ENCODE assay signal across 31 cellular contexts in the genomic region with DNA sequence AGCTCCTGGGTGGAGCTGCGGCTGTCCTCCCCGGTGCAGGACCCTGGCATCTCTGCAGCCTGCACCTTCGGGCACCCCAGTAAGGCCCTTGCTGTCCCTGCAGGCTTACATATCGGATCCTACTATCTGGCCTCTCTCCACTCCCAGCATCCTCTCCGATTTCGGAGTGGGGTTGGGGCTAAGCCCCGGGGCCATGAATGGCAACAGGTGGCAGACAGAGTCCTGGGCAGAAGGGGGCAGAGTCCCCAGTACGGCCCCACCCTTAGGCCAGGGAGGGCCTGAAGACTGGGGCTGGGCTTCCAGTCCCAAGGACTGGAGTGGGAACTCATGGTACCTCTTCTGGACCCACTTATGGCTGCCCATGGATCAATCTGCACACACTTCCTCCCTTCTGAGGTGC.
"Had no signal": no experiment of that assay in that cellular context is flagged by ENCODE, and none has a peak within 500 bp of the region (broad histone marks: within the 10 kb centered on the region; RNA-seq: fewer than 3 reads in every experiment).

No MANE protein-coding gene starts in this region.

- H3K27ac ChIP-seq: adrenal gland, body of pancreas, esophagus muscularis mucosa, foreskin keratinocyte, gastrocnemius medialis had no signal

- H3K27me3 Mint-ChIP-seq: activated CD4-positive, alpha-beta memory T cell treated with anti-CD3 and anti-CD28 coated beads for 36 hours; activated CD4-positive, alpha-beta T cell treated with anti-CD3 and anti-CD28 coated beads for 36 hours; activated CD4-positive, alpha-beta T cell treated with anti-CD3 and anti-CD28 coated beads, Interleukin-2, amount 10 ng/mL, durations not matched to agents 24 days and 14 days; activated CD8-positive, alpha-beta memory T cell treated with anti-CD3 and anti-CD28 coated beads, Interleukin-2, amount 10 ng/mL, durations not matched to agents 7 days and 5 days; activated naive CD4-positive, alpha-beta T cell treated with anti-CD3 and anti-CD28 coated beads, Interleukin-2, amount 50 U/mL, for 24 hours; activated naive CD8-positive, alpha-beta T cell treated with anti-CD3 and anti-CD28 coated beads for 36 hours; effector memory CD8-positive, alpha-beta T cell had no signal

- H3K4me3 ChIP-seq: adrenal gland, body of pancreas, esophagus muscularis mucosa, gastrocnemius medialis had no signal

- H3K4me1 ChIP-seq: adrenal gland, body of pancreas, esophagus muscularis mucosa, foreskin keratinocyte, gastrocnemius medialis had no signal

- H3K9me3 Mint-ChIP-seq: activated CD4-positive, alpha-beta memory T cell treated with anti-CD3 and anti-CD28 coated beads for 36 hours; activated CD4-positive, alpha-beta T cell treated with anti-CD3 and anti-CD28 coated beads, Interleukin-2, amount 10 ng/mL, durations not matched to agents 24 days and 14 days; activated naive CD4-positive, alpha-beta T cell treated with anti-CD3 and anti-CD28 coated beads for 36 hours; activated naive CD4-positive, alpha-beta T cell treated with anti-CD3 and anti-CD28 coated beads, Interleukin-2, amount 50 U/mL, for 24 hours; activated naive CD8-positive, alpha-beta T cell treated with anti-CD3 and anti-CD28 coated beads for 36 hours; activated naive CD8-positive, alpha-beta T cell treated with anti-CD3 and anti-CD28 coated beads, Interleukin-2, amount 50 U/mL, for 24 hours; activated T-helper 1 cell treated with anti-CD3 and anti-CD28 coated beads, Interleukin-12 subunit alpha, Interleukin-12 subunit beta, Interleukin-2, Interleukin-4 antibody, amounts not matched to agents 30 ng/mL and 10 ng/mL and 1 ng/mL, durations not matched to agents 14 hours and 24 hours and 36 hours; activated T-helper 2 cell treated with anti-CD3 and anti-CD28 coated beads, Interferon-gamma antibody, Interleukin-2, Interleukin-4, amounts not matched to agents 10 μg/mL and 5 μg/mL and 100 μg/mL, durations not matched to agents 14 hours and 24 hours and 36 hours had no signal

- H3K36me3 ChIP-seq: adrenal gland, esophagus muscularis mucosa, gastrocnemius medialis had no signal

- H3K27ac Mint-ChIP-seq: activated CD4-positive, alpha-beta memory T cell treated with anti-CD3 and anti-CD28 coated beads for 36 hours; activated CD4-positive, alpha-beta T cell treated with anti-CD3 and anti-CD28 coated beads for 36 hours; activated CD4-positive, alpha-beta T cell treated with anti-CD3 and anti-CD28 coated beads, Interleukin-2, amount 10 ng/mL, durations not matched to agents 24 days and 14 days; activated CD8-positive, alpha-beta memory T cell treated with anti-CD3 and anti-CD28 coated beads, Interleukin-2, amount 10 ng/mL, durations not matched to agents 7 days and 5 days; activated CD8-positive, alpha-beta T cell treated with anti-CD3 and anti-CD28 coated beads, Interleukin-2, amount 10 ng/mL, durations not matched to agents 7 days and 5 days; activated naive CD4-positive, alpha-beta T cell treated with anti-CD3 and anti-CD28 coated beads for 36 hours; activated naive CD4-positive, alpha-beta T cell treated with anti-CD3 and anti-CD28 coated beads, Interleukin-2, amount 50 U/mL, for 24 hours; activated naive CD8-positive, alpha-beta T cell treated with anti-CD3 and anti-CD28 coated beads for 36 hours; activated naive CD8-positive, alpha-beta T cell treated with anti-CD3 and anti-CD28 coated beads, Interleukin-2, amount 50 U/mL, for 24 hours; activated T-helper 1 cell treated with anti-CD3 and anti-CD28 coated beads, Interleukin-12 subunit alpha, Interleukin-12 subunit beta, Interleukin-2, Interleukin-4 antibody, amounts not matched to agents 30 ng/mL and 10 ng/mL and 1 ng/mL, durations not matched to agents 14 hours and 24 hours and 36 hours; activated T-helper 2 cell treated with anti-CD3 and anti-CD28 coated beads, Interferon-gamma antibody, Interleukin-2, Interleukin-4, amounts not matched to agents 10 μg/mL and 5 μg/mL and 100 μg/mL, durations not matched to agents 14 hours and 24 hours and 36 hours; effector memory CD8-positive, alpha-beta T cell had no signal

- DNase-seq: activated CD4-positive, alpha-beta memory T cell treated with anti-CD3 and anti-CD28 coated beads for 36 hours; activated CD4-positive, alpha-beta T cell treated with anti-CD3 and anti-CD28 coated beads for 36 hours; activated CD4-positive, alpha-beta T cell treated with anti-CD3 and anti-CD28 coated beads, Interleukin-2, amount 10 ng/mL, durations not matched to agents 24 days and 14 days; activated CD4-positive, CD25-positive, alpha-beta regulatory T cell; activated CD4-positive, CD25-positive, alpha-beta regulatory T cell treated with anti-CD3 and anti-CD28 coated beads, Interleukin-2, amount 50 U/mL, for 72 hours; activated CD8-positive, alpha-beta memory T cell treated with anti-CD3 and anti-CD28 coated beads, Interleukin-2, amount 10 ng/mL, durations not matched to agents 7 days and 5 days; activated CD8-positive, alpha-beta memory T cell treated with anti-CD3 and anti-CD28 coated beads, Interleukin-2, amount 50 U/mL, for 4 hours; activated CD8-positive, alpha-beta T cell treated with anti-CD3 and anti-CD28 coated beads, Interleukin-2, amount 10 ng/mL, durations not matched to agents 7 days and 5 days; activated effector memory CD4-positive, alpha-beta T cell treated with anti-CD3 and anti-CD28 coated beads, Interleukin-2, amount 50 U/mL, for 16 hours; activated naive CD4-positive, alpha-beta T cell treated with anti-CD3 and anti-CD28 coated beads for 36 hours; activated naive CD8-positive, alpha-beta T cell treated with anti-CD3 and anti-CD28 coated beads for 36 hours; activated naive CD8-positive, alpha-beta T cell treated with anti-CD3 and anti-CD28 coated beads, Interleukin-2, amount 50 U/mL, for 24 hours; activated T-cell treated with anti-CD3 and anti-CD28 coated beads, Interleukin-2, amount 50 U/mL, for 1 hour; activated T-cell treated with anti-CD3 and anti-CD28 coated beads, Interleukin-2, amount 50 U/mL, for 48 hours; adrenal gland; amygdala; aorta; body of pancreas; caudate nucleus; cortex of kidney; dermis blood vessel endothelial cell; effector CD4-positive, alpha-beta T cell; effector memory CD8-positive, alpha-beta T cell; erythroblast; foreskin keratinocyte; gastrocnemius medialis; T-helper 2 cell had no signal

- H3K9me3 ChIP-seq: adrenal gland, body of pancreas, esophagus muscularis mucosa, gastrocnemius medialis had no signal

- H3K36me3 Mint-ChIP-seq: activated CD4-positive, alpha-beta memory T cell treated with anti-CD3 and anti-CD28 coated beads for 36 hours; activated CD8-positive, alpha-beta memory T cell treated with anti-CD3 and anti-CD28 coated beads, Interleukin-2, amount 10 ng/mL, durations not matched to agents 7 days and 5 days; activated naive CD4-positive, alpha-beta T cell treated with anti-CD3 and anti-CD28 coated beads, Interleukin-2, amount 50 U/mL, for 24 hours; activated naive CD8-positive, alpha-beta T cell treated with anti-CD3 and anti-CD28 coated beads for 36 hours had no signal

- H3K27me3 ChIP-seq: adrenal gland, body of pancreas, gastrocnemius medialis had no signal

- H3K4me3 Mint-ChIP-seq: activated CD4-positive, alpha-beta memory T cell treated with anti-CD3 and anti-CD28 coated beads for 36 hours; activated CD4-positive, alpha-beta T cell treated with anti-CD3 and anti-CD28 coated beads for 36 hours; activated CD4-positive, alpha-beta T cell treated with anti-CD3 and anti-CD28 coated beads, Interleukin-2, amount 10 ng/mL, durations not matched to agents 24 days and 14 days; activated CD8-positive, alpha-beta memory T cell treated with anti-CD3 and anti-CD28 coated beads, Interleukin-2, amount 10 ng/mL, durations not matched to agents 7 days and 5 days; activated CD8-positive, alpha-beta T cell treated with anti-CD3 and anti-CD28 coated beads, Interleukin-2, amount 10 ng/mL, durations not matched to agents 7 days and 5 days; activated naive CD4-positive, alpha-beta T cell treated with anti-CD3 and anti-CD28 coated beads for 36 hours; activated naive CD4-positive, alpha-beta T cell treated with anti-CD3 and anti-CD28 coated beads, Interleukin-2, amount 50 U/mL, for 24 hours; activated naive CD8-positive, alpha-beta T cell treated with anti-CD3 and anti-CD28 coated beads for 36 hours; activated naive CD8-positive, alpha-beta T cell treated with anti-CD3 and anti-CD28 coated beads, Interleukin-2, amount 50 U/mL, for 24 hours; activated T-helper 1 cell treated with anti-CD3 and anti-CD28 coated beads, Interleukin-12 subunit alpha, Interleukin-12 subunit beta, Interleukin-2, Interleukin-4 antibody, amounts not matched to agents 30 ng/mL and 10 ng/mL and 1 ng/mL, durations not matched to agents 14 hours and 24 hours and 36 hours; effector memory CD8-positive, alpha-beta T cell had no signal

- H3K4me1 Mint-ChIP-seq: activated CD4-positive, alpha-beta T cell treated with anti-CD3 and anti-CD28 coated beads for 36 hours; activated CD4-positive, alpha-beta T cell treated with anti-CD3 and anti-CD28 coated beads, Interleukin-2, amount 10 ng/mL, durations not matched to agents 24 days and 14 days; activated CD8-positive, alpha-beta memory T cell treated with anti-CD3 and anti-CD28 coated beads, Interleukin-2, amount 10 ng/mL, durations not matched to agents 7 days and 5 days; activated naive CD4-positive, alpha-beta T cell treated with anti-CD3 and anti-CD28 coated beads, Interleukin-2, amount 50 U/mL, for 24 hours; activated naive CD8-positive, alpha-beta T cell treated with anti-CD3 and anti-CD28 coated beads for 36 hours; activated naive CD8-positive, alpha-beta T cell treated with anti-CD3 and anti-CD28 coated beads, Interleukin-2, amount 50 U/mL, for 24 hours had no signal

- ATAC-seq: activated CD4-positive, alpha-beta T cell treated with anti-CD3 and anti-CD28 coated beads for 36 hours; activated CD8-positive, alpha-beta memory T cell treated with anti-CD3 and anti-CD28 coated beads, Interleukin-2, amount 10 ng/mL, durations not matched to agents 7 days and 5 days; activated CD8-positive, alpha-beta T cell treated with anti-CD3 and anti-CD28 coated beads, Interleukin-2, amount 10 ng/mL, durations not matched to agents 7 days and 5 days; activated naive CD8-positive, alpha-beta T cell treated with anti-CD3 and anti-CD28 coated beads, Interleukin-2, amount 50 U/mL, for 24 hours; body of pancreas; effector memory CD8-positive, alpha-beta T cell; foreskin keratinocyte; gastrocnemius medialis had no signal
